Comparison of ENCODE assay signal across 23 cellular contexts in genomic region chr17:76153202-76153601, GRCh38. TPM values are rescaled to one million over a fixed set of nuclear protein-coding genes. Genes with fewer than 3 reads are reported as not detected.
DNase-seq lines count a peak whose midpoint lies in the region; ATAC-seq, FAIRE-seq and TF ChIP-seq lines count a peak whose summit lies in the region.
"Had no signal": no experiment of that assay in that cellular context is flagged by ENCODE, and none has a peak within 500 bp of the region (broad histone marks: within the 10 kb centered on the region; RNA-seq: fewer than 3 reads in every experiment).

No MANE protein-coding gene starts in this region.

- H3K9ac ChIP-seq in kidney (ENCODE audit: low read length in 2 of 2) = no peak overlapping the region

- FAIRE-seq in kidney (lab: Jason Lieb, UNC) = no peak
- FAIRE-seq: H54 had no signal

- CTCF ChIA-PET in activated CD8-positive, alpha-beta memory T cell treated with anti-CD3 and anti-CD28 coated beads, Interleukin-2, amount 10 ng/mL, durations not matched to agents 7 days and 5 days (lab: Charles Lee) = interaction anchor here (1.0 to 3.0 kb wide), 7 partner anchors 18 to 139 kb away, joined by 3 to 13 read pairs (median 4); no protein-coding TSS in a partner anchor

- no peaks in the 10 kb centered on the region for H3K9me3 ChIP-seq in WERI-Rb-1 (ENCODE audit: severe bottlenecking)
- H3K9me3 ChIP-seq in kidney (ENCODE audit: control insufficient read depth in 1 of 2, low read length in 2 of 2) = no peaks in the 10 kb centered on the region
- H3K9me3 ChIP-seq in mucosa of descending colon = no peaks in the 10 kb centered on the region
- H3K9me3 ChIP-seq: heart left ventricle, Peyer's patch, tibial artery had no signal

- H3K4me1 ChIP-seq in kidney (ENCODE audit: control insufficient read depth in 1 of 2, insufficient read depth in 1 of 2, low read depth in 1 of 2, low read length in 2 of 2) (no peaks in the 10 kb centered on the region), mucosa of descending colon (ENCODE audit: low read depth) (peaks cover 3% of the 10 kb centered on the region)
- H3K4me1 ChIP-seq: heart left ventricle, Peyer's patch, tibial artery had no signal

- no peak overlapping the region for H3K4me3 ChIP-seq in WERI-Rb-1 (ENCODE audit: low read depth, low read length)
- no peak overlapping the region for H3K4me3 ChIP-seq in kidney (ENCODE audit: low read length in 2 of 2)
- no peak overlapping the region for H3K4me3 ChIP-seq in mucosa of descending colon
- H3K4me3 ChIP-seq: heart left ventricle, Peyer's patch, tibial artery had no signal

- intact Hi-C loops in kidney (cut with DNase I) = no loop called here
- intact Hi-C loops in mucosa of descending colon (cut with DNase I, micrococcal nuclease) = no loop called here

- H3K36me3 Mint-ChIP-seq in activated CD8-positive, alpha-beta memory T cell treated with anti-CD3 and anti-CD28 coated beads, Interleukin-2, amount 10 ng/mL, durations not matched to agents 7 days and 5 days = peaks cover 35% of the 10 kb centered on the region

- ATAC-seq in activated CD8-positive, alpha-beta memory T cell treated with anti-CD3 and anti-CD28 coated beads, Interleukin-2, amount 10 ng/mL, durations not matched to agents 7 days and 5 days = no peak
- ATAC-seq in HG02623 (IDR thresholded peaks at IDR 0.05; ENCODE audit: unreplicated experiment) (no peak), mucosa of descending colon (no peak)
- ATAC-seq: activated CD4-positive, CD25-positive, alpha-beta regulatory T cell treated with anti-CD3 and anti-CD28 coated beads, Interleukin-2, amount 50 U/mL, for 24 hours; heart left ventricle; left colon; stimulated activated naive CD8-positive, alpha-beta T cell treated with anti-CD3 and anti-CD28 coated beads, Interleukin-15, amount 100 ng/mL, for 72 hours had no signal

- H3K27ac Mint-ChIP-seq in activated CD8-positive, alpha-beta memory T cell treated with anti-CD3 and anti-CD28 coated beads, Interleukin-2, amount 10 ng/mL, durations not matched to agents 7 days and 5 days = no peak overlapping the region

- H3K27me3 ChIP-seq in WERI-Rb-1 (ENCODE audit: insufficient read depth, low read depth, severe bottlenecking) = no peaks in the 10 kb centered on the region
- H3K27me3 ChIP-seq: heart left ventricle, Peyer's patch had no signal

- TF ChIP-seq CTCF in WERI-Rb-1 (IDR thresholded peaks at IDR 0.05; ENCODE audit: low read depth, low read length) (0 out of 2 replicates have a peak, but pooled peaks have one; percentile 27), kidney (IDR thresholded peaks at IDR 0.05; ENCODE audit: borderline replicate concordance, extremely low read depth, insufficient read depth) (no peak), mucosa of descending colon (IDR thresholded peaks at IDR 0.05) (no peak)

- H3K9me3 Mint-ChIP-seq in activated CD8-positive, alpha-beta memory T cell treated with anti-CD3 and anti-CD28 coated beads, Interleukin-2, amount 10 ng/mL, durations not matched to agents 7 days and 5 days (ENCODE audit: low read depth) = no peaks in the 10 kb centered on the region
- H3K9me3 Mint-ChIP-seq: brain; stimulated activated naive CD8-positive, alpha-beta T cell treated with anti-CD3 and anti-CD28 coated beads, Interleukin-15, amount 100 ng/mL, for 72 hours had no signal

- peak; percentile 44 for DNase-seq in activated CD8-positive, alpha-beta memory T cell treated with anti-CD3 and anti-CD28 coated beads for 24 hours
- DNase-seq in activated CD8-positive, alpha-beta memory T cell treated with anti-CD3 and anti-CD28 coated beads, Interleukin-2, amount 10 ng/mL, durations not matched to agents 7 days and 5 days = no peak
- DNase-seq in WERI-Rb-1 = peak; percentile 63
- peak; percentile 45 for DNase-seq in kidney
- DNase-seq in stimulated activated CD8-positive, alpha-beta memory T cell treated with anti-CD3 and anti-CD28 coated beads, Interleukin-4, amount 100 ng/mL, for 48 hours = peak; percentile 12
- DNase-seq in stimulated activated CD4-positive, alpha-beta T cell treated with anti-CD3 and anti-CD28 coated beads, Interleukin-2, amount 100 ng/mL, for 24 hours = no peak
- no peak for DNase-seq in mucosa of descending colon
- DNase-seq: 8988T; DMS79; left colon; NCI-H1694 treated with DMSO at 0.1 percent for 48 hours; stimulated activated CD4-positive, alpha-beta T cell treated with anti-CD3 and anti-CD28 coated beads, Interleukin-12 subunit alpha, Interleukin-12 subunit beta, amount 100 ng/mL, for 4 hours; stimulated activated CD4-positive, alpha-beta T cell treated with anti-CD3 and anti-CD28 coated beads, Interleukin-4, amount 100 ng/mL, for 4 hours; stimulated activated naive CD8-positive, alpha-beta T cell treated with anti-CD3 and anti-CD28 coated beads, Interleukin-15, amount 100 ng/mL, for 72 hours had no signal

- H3K4me3 Mint-ChIP-seq in activated CD8-positive, alpha-beta memory T cell treated with anti-CD3 and anti-CD28 coated beads, Interleukin-2, amount 10 ng/mL, durations not matched to agents 7 days and 5 days = no peak overlapping the region
- H3K4me3 Mint-ChIP-seq: brain; stimulated activated naive CD8-positive, alpha-beta T cell treated with anti-CD3 and anti-CD28 coated beads, Interleukin-15, amount 100 ng/mL, for 72 hours had no signal

- peaks cover 27% of the 10 kb centered on the region for H3K36me3 ChIP-seq in WERI-Rb-1
- peaks cover 0 to 3% of the 10 kb centered on the region in 2 donors for H3K36me3 ChIP-seq in kidney (ENCODE audit: control insufficient read depth in 1 of 2, insufficient read depth in 2 of 2, low read length in 2 of 2)
- H3K36me3 ChIP-seq in mucosa of descending colon (ENCODE audit: low read depth) = no peaks in the 10 kb centered on the region
- H3K36me3 ChIP-seq: heart left ventricle, tibial artery had no signal

- H3K27ac ChIP-seq in WERI-Rb-1 = peak overlapping the region; percentile 82
- H3K27ac ChIP-seq in kidney (ENCODE audit: low read depth in 2 of 2, low read length in 2 of 2) = no peak overlapping the region
- H3K27ac ChIP-seq: epithelial cell of prostate, heart left ventricle, Peyer's patch, tibial artery had no signal

- no peaks in the 10 kb centered on the region for H3K27me3 Mint-ChIP-seq in activated CD8-positive, alpha-beta memory T cell treated with anti-CD3 and anti-CD28 coated beads, Interleukin-2, amount 10 ng/mL, durations not matched to agents 7 days and 5 days
- H3K27me3 Mint-ChIP-seq: brain; stimulated activated naive CD8-positive, alpha-beta T cell treated with anti-CD3 and anti-CD28 coated beads, Interleukin-15, amount 100 ng/mL, for 72 hours had no signal

- H3K4me1 Mint-ChIP-seq in activated CD8-positive, alpha-beta memory T cell treated with anti-CD3 and anti-CD28 coated beads, Interleukin-2, amount 10 ng/mL, durations not matched to agents 7 days and 5 days = peaks cover 13% of the 10 kb centered on the region

RNA-seq across cellular contexts. Expression of gene FOXJ1, which starts 12.2 kb away (rescaled TPM):
- total RNA-seq in activated CD8-positive, alpha-beta memory T cell treated with anti-CD3 and anti-CD28 coated beads, Interleukin-2, amount 10 ng/mL, durations not matched to agents 7 days and 5 days = under 1 TPM in 1 of 2 experiments, not detected in 1; 0.55 TPM
- total RNA-seq in kidney (6.8 TPM), mucosa of descending colon (1 to 10 TPM in 1 of 3 donors, under 1 TPM in 2; 0.16 to 2.2 (median 0.52) TPM)
- polyA plus RNA-seq in kidney (ENCODE audit: insufficient read depth, low read depth, low replicate concordance) = 3.4 TPM
- total RNA-seq: heart left ventricle, LHCN-M2, Peyer's patch had no signal
- polyA plus RNA-seq: heart left ventricle had no signal

RNA-seq across cellular contexts. Expression of gene EXOC7, which starts 49.6 kb away (rescaled TPM):
- 100 to 1,000 TPM; 132 to 137 TPM for total RNA-seq in activated CD8-positive, alpha-beta memory T cell treated with anti-CD3 and anti-CD28 coated beads, Interleukin-2, amount 10 ng/mL, durations not matched to agents 7 days and 5 days
- 143 TPM for total RNA-seq in kidney
- polyA plus RNA-seq in kidney (ENCODE audit: insufficient read depth, low read depth, low replicate concordance) = 83.2 TPM
- total RNA-seq in mucosa of descending colon = 100 to 1,000 TPM in 2 of 3 donors, 10 to 100 TPM in 1; 91.0 to 145 (median 142) TPM

Comparison
In these comparisons a context has a peak if more than half of its experiments do, and no peak if none do; other contexts are left out.
1. DNase-seq: peak in activated CD8-positive, alpha-beta memory T cell treated with anti-CD3 and anti-CD28 coated beads for 24 hours (single experiment), WERI-Rb-1 (single experiment), kidney (single experiment) and stimulated activated CD8-positive, alpha-beta memory T cell treated with anti-CD3 and anti-CD28 coated beads, Interleukin-4, amount 100 ng/mL, for 48 hours (single experiment); none in activated CD8-positive, alpha-beta memory T cell treated with anti-CD3 and anti-CD28 coated beads, Interleukin-2, amount 10 ng/mL, durations not matched to agents 7 days and 5 days (single experiment), stimulated activated CD4-positive, alpha-beta T cell treated with anti-CD3 and anti-CD28 coated beads, Interleukin-2, amount 100 ng/mL, for 24 hours (0 of 2) and mucosa of descending colon (0 of 3).